ENCODE assay signal across 12 cellular contexts in genomic region chr11:111634981-111635705, GRCh38. TPM values are rescaled to one million over a fixed set of nuclear protein-coding genes. Genes with fewer than 3 reads are reported as not detected.
DNase-seq lines count a peak whose midpoint lies in the region; ATAC-seq, FAIRE-seq and TF ChIP-seq lines count a peak whose summit lies in the region.
"Had no signal": no experiment of that assay in that cellular context is flagged by ENCODE, and none has a peak within 500 bp of the region (broad histone marks: within the 10 kb centered on the region; RNA-seq: fewer than 3 reads in every experiment).

No MANE protein-coding gene starts in this region.

- H3K36me3 ChIP-seq in HepG2 (replicated peaks in 1 of 2; ENCODE audit: control insufficient read depth in 1 of 2, insufficient read depth in 2 of 2, low read length in 2 of 2) (0 out of 5 replicates have a peak, but pooled peaks cover 0 to 3% of the 10 kb centered on the region in 2 experiments), right lobe of liver (peaks cover 0 to 3% (median 0%) of the 10 kb centered on the region in 4 donors), duodenal mucosa (ENCODE audit: control insufficient read depth in 1 of 2, insufficient read depth in 2 of 2, low read length in 2 of 2) (no peaks in the 10 kb centered on the region), uterus (no peaks in the 10 kb centered on the region)

- POLR2A ChIA-PET in HepG2 (lab: Yijun Ruan, JAX), result no interaction called here

- WGBS in HepG2 (ENCODE audit: low lambda C conversion rate), result 78% methylated on average over 5 of the region's 5 CpGs
- WGBS in right lobe of liver (ENCODE audit: insufficient coverage, low coverage, low lambda C conversion rate, missing lambda C conversion rate), result 57% methylated on average over 5 of the region's 5 CpGs

- no peak overlapping the region for H3K9ac ChIP-seq in HepG2 (ENCODE audit: insufficient read depth, low read depth, low read length)
- no peak overlapping the region for H3K9ac ChIP-seq in duodenal mucosa (ENCODE audit: low read depth in 1 of 2, low read length in 2 of 2)

- H2AFZ ChIP-seq in HepG2 (ENCODE audit: low read length), result no peak overlapping the region

- H3K79me2 ChIP-seq in HepG2 (ENCODE audit: insufficient read depth, low read length), result no peaks in the 10 kb centered on the region

- H3K4me3 ChIP-seq in HepG2 (replicated peaks in 1 of 3; ENCODE audit: insufficient read depth in 1 of 3, low read depth in 2 of 3, low read length in 3 of 3) (no peak overlapping the region; a peak in 1 of 6 replicates), right lobe of liver (no peak overlapping the region), duodenal mucosa (ENCODE audit: low read depth in 1 of 2, low read length in 2 of 2) (no peak overlapping the region), uterus (no peak overlapping the region)

- H3K9me3 ChIP-seq in HepG2 (ENCODE audit: low read length) (no peaks in the 10 kb centered on the region), right lobe of liver (no peaks in the 10 kb centered on the region), duodenal mucosa (ENCODE audit: control insufficient read depth in 1 of 2, low read length in 2 of 2) (no peaks in the 10 kb centered on the region), uterus (no peaks in the 10 kb centered on the region)

- CTCF ChIA-PET in HepG2 (lab: Yijun Ruan, JAX; ENCODE audit: low intra/inter-chr PET ratio, low total read pairs), result no interaction called here

- TF ChIP-seq RAD21 in HepG2 (CRISPR knock-in tag; IDR thresholded peaks at IDR 0.05), result no peak

- H3K4me2 ChIP-seq in HepG2 (ENCODE audit: low read depth, low read length), result no peak overlapping the region

- H3K27me3 ChIP-seq in HepG2 (ENCODE audit: control insufficient read depth in 1 of 2, insufficient read depth in 2 of 2, low read length in 2 of 2) (no peaks in the 10 kb centered on the region), right lobe of liver (no peaks in the 10 kb centered on the region), duodenal mucosa (ENCODE audit: control insufficient read depth in 1 of 2, insufficient read depth in 2 of 2, low read length in 2 of 2) (no peaks in the 10 kb centered on the region), uterus (no peaks in the 10 kb centered on the region)

- TF ChIP-seq POLR2A in HepG2 (IDR thresholded peaks at IDR 0.05; ENCODE audit: insufficient read depth in 1 of 2, low read depth in 2 of 2, low read length in 2 of 2) (no peak), right lobe of liver (IDR thresholded peaks at IDR 0.05) (no peak), uterus (IDR thresholded peaks at IDR 0.05) (no peak)

- H3K27ac ChIP-seq in HepG2 (ENCODE audit: extremely low read length, insufficient read depth, low read length) (no peak overlapping the region), right lobe of liver (peak overlapping the region in 1 of 3 donors; percentile 6), duodenal mucosa (ENCODE audit: low read depth, low read length) (peak overlapping the region; percentile 5), uterus (peak overlapping the region; percentile 61 to 71)

- DNase-seq in HepG2 (ENCODE audit: low spot score) (no peak), right lobe of liver (no peak), left kidney (ENCODE audit: low read depth, low spot score) (peak; percentile 8), uterus (no peak), KBM-7 (no peak), NCI-H524 treated with DMSO at 0.1 percent for 48 hours (lab: John Stamatoyannopoulos, UW) (no peak)
- DNase-seq in activated effector memory CD4-positive, alpha-beta T cell treated with Interleukin-2 at 50 U/mL for 16 hours, result no peak
- DNase-seq: activated CD4-positive, alpha-beta T cell treated with anti-CD3 and anti-CD28 coated beads, Interleukin-2, amount 10 ng/mL, durations not matched to agents 7 days and 5 days; cortex of kidney; RPMI8226; stimulated activated CD4-positive, alpha-beta T cell treated with anti-CD3 and anti-CD28 coated beads, Interleukin-2, amount 100 ng/mL, for 24 hours had no signal

- H3K4me1 ChIP-seq in HepG2 (ENCODE audit: insufficient read depth, low read length), result peaks cover 58% of the 10 kb centered on the region
- peaks cover 0 to 54% (median 21%) of the 10 kb centered on the region in 4 donors for H3K4me1 ChIP-seq in right lobe of liver
- peaks cover 39 to 58% of the 10 kb centered on the region in 2 donors for H3K4me1 ChIP-seq in duodenal mucosa (ENCODE audit: control insufficient read depth in 1 of 2, insufficient read depth in 2 of 2, low read length in 2 of 2)
- H3K4me1 ChIP-seq in uterus, result peaks cover 0 to 18% of the 10 kb centered on the region in 2 donors

- FAIRE-seq in HepG2 (lab: Jason Lieb, UNC), result no peak

- BruUV-seq in HepG2 (replicated peaks; lab: Mats Ljungman, UMichigan), result no TSS peak

- intact Hi-C loops in HepG2 (cut with micrococcal nuclease; ENCODE audit: unreplicated experiment), result no loop called here
- intact Hi-C loops in right lobe of liver (cut with DNase I), result no loop called here
- intact Hi-C loops in uterus (cut with DNase I; ENCODE audit: low total_unique reads), result no loop called here

- no peak for TF ChIP-seq EP300 in HepG2 (IDR thresholded peaks at IDR 0.05; ENCODE audit: low read depth in 2 of 2, low read length in 2 of 2)
- no peak for TF ChIP-seq EP300 in HepG2 (CRISPR knock-in tag; IDR thresholded peaks at IDR 0.05; ENCODE audit: borderline replicate concordance)

- no peak for TF ChIP-seq CTCF in HepG2 (CRISPR knock-in tag; IDR thresholded peaks at IDR 0.05)
- no peak for TF ChIP-seq CTCF in right lobe of liver (IDR thresholded peaks at IDR 0.05)
- no peak for TF ChIP-seq CTCF in uterus (IDR thresholded peaks at IDR 0.05)

- no peak for ATAC-seq in HepG2
- ATAC-seq in right lobe of liver, result no peak

- in situ Hi-C loops in HepG2 (cut with HindIII; ENCODE audit: extremely low pct_ligation_motif_present, low pct_unique_long_range_greater_than_20kb), result no loop called here
- in situ Hi-C loops in KBM-7 (cut with MboI; ENCODE audit: low pct_unique_long_range_greater_than_20kb, low sequenced_read_pairs), result no loop called here

- no peaks in the 10 kb centered on the region for H4K20me1 ChIP-seq in HepG2 (ENCODE audit: insufficient read depth, low read length)

TF ChIP-seq in HepG2, 621 proteins besides CTCF, POLR2A, EP300 and RAD21:
- peak; percentile 74 for TF ChIP-seq HNRNPK (IDR thresholded peaks at IDR 0.05; ENCODE audit: low read depth, low read length, poor library complexity, severe bottlenecking)
- no peak for TF ChIP-seq ZNF260 (CRISPR knock-in tag; IDR thresholded peaks at IDR 0.05; ENCODE audit: borderline replicate concordance, low read depth)
TF ChIP-seq in HepG2: peak in this region for 1.

RNA-seq across cellular contexts. Expression of gene SIK2, which starts 32.9 kb away (rescaled TPM):
- total RNA-seq in HepG2 (2016; rRNA removed; fragmentation: Illumina TruSeq; extraction: Trizol) (8.1 and 11.0 TPM in 2 replicates), right lobe of liver (10 to 100 TPM; 15.4 to 39.5 (median 26.4) TPM), uterus (10 to 100 TPM; 11.5 to 27.7 (median 16.7) TPM)
- total RNA-seq in HepG2 (2016; cell fraction: cytosol; rRNA removed; fragmentation: Illumina TruSeq; extraction: Trizol; ENCODE audit: low read depth), result 1.0 and 1.2 TPM in 2 replicates
- total RNA-seq in HepG2 (2016; cell fraction: insoluble cytoplasmic fraction; rRNA removed; fragmentation: Illumina TruSeq; extraction: Trizol), result 8.6 and 10.1 TPM in 2 replicates
- total RNA-seq in HepG2 (2016; cell fraction: membrane; rRNA removed; fragmentation: Illumina TruSeq; extraction: Trizol), result 4.9 TPM in 2 replicates
- total RNA-seq in HepG2 (2016; cell fraction: nucleus; rRNA removed; fragmentation: Illumina TruSeq; extraction: Trizol), result 7.5 and 8.5 TPM in 2 replicates
- polyA plus RNA-seq in HepG2 (2011; rRNA removed), result 11.5 and 15.4 TPM in 2 replicates
- polyA plus RNA-seq in HepG2 (2011; cell fraction: cytosol; rRNA removed), result 7.5 and 8.1 TPM in 2 replicates
- 6.6 and 9.5 TPM in 2 replicates for polyA plus RNA-seq in HepG2 (2011; cell fraction: nucleus; rRNA removed)
- 7.1 and 8.4 TPM in 2 replicates for polyA plus RNA-seq in HepG2 (2012)
- polyA plus RNA-seq in HepG2 (2016; cell fraction: cytosol; fragmentation: Illumina TruSeq; extraction: Trizol; ENCODE audit: low read depth), result 0.48 and 0.64 TPM in 2 replicates
- 7.0 and 8.4 TPM in 2 replicates for polyA plus RNA-seq in HepG2 (2016; cell fraction: insoluble cytoplasmic fraction; fragmentation: Illumina TruSeq; extraction: Trizol; ENCODE audit: low read depth)
- 1.7 and 2.0 TPM in 2 replicates for polyA plus RNA-seq in HepG2 (2016; cell fraction: membrane; fragmentation: Illumina TruSeq; extraction: Trizol; ENCODE audit: low read depth)
- polyA plus RNA-seq in HepG2 (2016; cell fraction: nucleus; fragmentation: Illumina TruSeq; extraction: Trizol; ENCODE audit: insufficient read depth, low read depth), result 7.7 and 13.1 TPM in 2 replicates
- polyA minus RNA-seq in HepG2 (2011; rRNA and poly(A)+ RNA removed; ENCODE audit: low replicate concordance), result 21.7 and 23.9 TPM in 2 replicates
- polyA minus RNA-seq in HepG2 (2011; cell fraction: cytosol; rRNA and poly(A)+ RNA removed), result 8.0 and 8.5 TPM in 2 replicates
- polyA minus RNA-seq in HepG2 (2011; cell fraction: nucleus; rRNA and poly(A)+ RNA removed), result 10.3 and 10.8 TPM in 2 replicates
